1 cellular context compared by ENCODE assay signal in genomic region chr9:13139641-13140171, GRCh38.
TF ChIP-seq lines count a peak whose summit lies in the region.

No MANE protein-coding gene starts in this region.

TF ChIP-seq in IMR-90, 13 proteins besides CTCF, POLR2A, EP300 and RAD21 (continued from another document):
- no peak for TF ChIP-seq SMC3 (IDR thresholded peaks at IDR 0.05; ENCODE audit: low read depth, low read length)
TF ChIP-seq in IMR-90: peak in this region for 2.
